23 cellular contexts compared by ENCODE assay signal in genomic region chr4:76740192-76740591, GRCh38.
DNase-seq lines count a peak whose midpoint lies in the region; ATAC-seq and TF ChIP-seq lines count a peak whose summit lies in the region.
"Had no signal": no experiment of that assay in that cellular context is flagged by ENCODE, and none has a peak within 500 bp of the region (broad histone marks: within the 10 kb centered on the region; RNA-seq: fewer than 3 reads in every experiment).

No MANE protein-coding gene starts in this region.

- no peaks in the 10 kb centered on the region for H3K36me3 Mint-ChIP-seq in activated CD4-positive, alpha-beta T cell treated with anti-CD3 and anti-CD28 coated beads for 36 hours (ENCODE audit: low read depth)
- H3K36me3 Mint-ChIP-seq: CD14-positive monocyte had no signal

- peak overlapping the region; percentile 91; the same call in 1 of the 2 replicates for H3K23ac ChIP-seq in IMR-90 (ENCODE audit: low read depth, low read length)

- ATAC-seq in IMR-90 (ENCODE audit: low read depth) (no peak), left colon (peak; percentile 28)
- ATAC-seq in activated CD4-positive, alpha-beta T cell treated with anti-CD3 and anti-CD28 coated beads for 36 hours = no peak
- ATAC-seq: HCT116 had no signal

- no peak for TF ChIP-seq RAD21 in IMR-90 (IDR thresholded peaks at IDR 0.05; ENCODE audit: low read length)

- H3K9me3 ChIP-seq in IMR-90 (ENCODE audit: control insufficient read depth, insufficient read depth, low read length) = no peaks in the 10 kb centered on the region
- H3K9me3 ChIP-seq in uterus = no peaks in the 10 kb centered on the region
- H3K9me3 ChIP-seq: MG63 had no signal

- H4K20me1 ChIP-seq in IMR-90 (ENCODE audit: insufficient read depth, low read length) = no peaks in the 10 kb centered on the region

- peak overlapping the region; percentile 98 for H3K4ac ChIP-seq in IMR-90 (ENCODE audit: low read depth, low read length)

- H3K4me1 ChIP-seq in IMR-90 (ENCODE audit: control insufficient read depth, insufficient read depth, low read length) (peaks cover 38% of the 10 kb centered on the region), rectal smooth muscle tissue (ENCODE audit: control insufficient read depth, insufficient read depth, low read length) (peaks cover 34% of the 10 kb centered on the region), uterus (peaks cover 0 to 10% of the 10 kb centered on the region in 2 donors)

- H2AK9ac ChIP-seq in IMR-90 (replicated peaks; ENCODE audit: low read depth, low read length, poor library complexity) = peak overlapping the region; percentile 16

- peak overlapping the region; percentile 98; the same call in 1 of the 2 replicates for H3K14ac ChIP-seq in IMR-90 (replicated peaks; ENCODE audit: low read depth, low read length)

- H2BK120ac ChIP-seq in IMR-90 (ENCODE audit: low read depth, low read length) = peak overlapping the region; percentile 91

- intact Hi-C loops in IMR-90 (cut with micrococcal nuclease) = no loop called here
- intact Hi-C loops in left colon (cut with DNase I, micrococcal nuclease) = no loop called here
- intact Hi-C loops in uterus (cut with DNase I; ENCODE audit: low total_unique reads) = no loop called here
- intact Hi-C loops in activated CD4-positive, alpha-beta T cell treated with anti-CD3 and anti-CD28 coated beads for 36 hours (cut with DNase I, micrococcal nuclease) = no loop called here

- H3K4me1 Mint-ChIP-seq in activated CD4-positive, alpha-beta T cell treated with anti-CD3 and anti-CD28 coated beads for 36 hours = peaks cover 18% of the 10 kb centered on the region
- H3K4me1 Mint-ChIP-seq: B cell, CD14-positive monocyte had no signal

- CTCF ChIA-PET in IMR-90 (lab: Yijun Ruan, JAX) = no interaction called here
- CTCF ChIA-PET in activated CD4-positive, alpha-beta T cell treated with anti-CD3 and anti-CD28 coated beads for 36 hours (lab: Charles Lee) = interaction anchor here (0.6 kb wide), 1 partner anchor 15 kb away, joined by 3 read pairs; no protein-coding TSS in a partner anchor

- no peak for TF ChIP-seq POLR2A in IMR-90 (IDR thresholded peaks at IDR 0.05; ENCODE audit: low read depth, low read length)
- no peak for TF ChIP-seq POLR2A in uterus (IDR thresholded peaks at IDR 0.05)

- TF ChIP-seq CTCF in IMR-90 (conservative IDR thresholded peaks at IDR 0.05; ENCODE audit: low read depth, low read length) = no peak
- TF ChIP-seq CTCF in uterus (IDR thresholded peaks at IDR 0.05) = no peak

- H3K9ac ChIP-seq in IMR-90 (ENCODE audit: low read depth, low read length) = no peak overlapping the region; the same call in 1 of the 2 replicates
- no peak overlapping the region for H3K9ac ChIP-seq in rectal smooth muscle tissue (ENCODE audit: low read length)

- H3K27me3 Mint-ChIP-seq in activated CD4-positive, alpha-beta T cell treated with anti-CD3 and anti-CD28 coated beads for 36 hours = peaks cover 10% of the 10 kb centered on the region

- H3K36me3 ChIP-seq in IMR-90 (ENCODE audit: control insufficient read depth, insufficient read depth, low read length) (peaks cover 15% of the 10 kb centered on the region), rectal smooth muscle tissue (ENCODE audit: control insufficient read depth, insufficient read depth, low read length) (peaks cover 10% of the 10 kb centered on the region), uterus (no peaks in the 10 kb centered on the region)

- no peak overlapping the region for H2AFZ ChIP-seq in IMR-90 (replicated peaks; ENCODE audit: low read length, poor library complexity)
- H2AFZ ChIP-seq: PC-9 had no signal

- dilution Hi-C loops in IMR-90 (cut with HindIII; ENCODE audit: low sequenced_read_pairs, unreplicated experiment) = no loop called here

- H4K5ac ChIP-seq in IMR-90 (ENCODE audit: low read depth, low read length) = peak overlapping the region; percentile 89

- no peak for DNase-seq in IMR-90
- DNase-seq in left colon = no peak
- no peak for DNase-seq in uterus
- DNase-seq in cerebellar cortex (ENCODE audit: low spot score) = no peak
- no peak for DNase-seq in stimulated activated CD4-positive, alpha-beta T cell treated with anti-CD3 and anti-CD28 coated beads, Interleukin-12 subunit alpha, Interleukin-12 subunit beta, amount 100 ng/mL, for 4 hours
- DNase-seq in activated CD4-positive, alpha-beta T cell treated with anti-CD3 and anti-CD28 coated beads for 36 hours = no peak
- DNase-seq: GDM1, GOT3, Kasumi-1, MG63, NCI-H1048, NCI-H1417 treated with DMSO at 0.1 percent for 48 hours, NCI-H187 treated with DMSO at 0.1 percent for 48 hours, NCI-H2227 treated with DMSO at 0.1 percent for 48 hours, NCI-H510A, PC-9, SHP77 treated with DMSO at 0.1 percent for 48 hours had no signal

- H2BK20ac ChIP-seq in IMR-90 (ENCODE audit: low read depth, low read length) = 0 out of 2 replicates have a peak overlapping the region, but pooled peaks have one; percentile 6

- H3K4me3 ChIP-seq in IMR-90 (ENCODE audit: insufficient read depth, low read depth, low read length) (no peak overlapping the region), rectal smooth muscle tissue (ENCODE audit: low read length) (no peak overlapping the region), uterus (no peak overlapping the region)
- H3K4me3 ChIP-seq: MG63, PC-9, SK-N-MC had no signal

- H3K27ac ChIP-seq in IMR-90 (ENCODE audit: insufficient read depth, low read length) (peak overlapping the region; percentile 87), rectal smooth muscle tissue (ENCODE audit: low read depth, low read length) (peak overlapping the region; percentile 97), uterus (peak overlapping the region; percentile 80 to 83)
- H3K27ac ChIP-seq: PC-9, RWPE1, SK-N-MC had no signal

- WGBS in IMR-90 (ENCODE audit: extremely low coverage in 2 of 2, insufficient read length in 1 of 2), 2 experiments = 98% methylated on average over 17 of the region's 24 CpGs; no CpG with 5 or more reads in 1 of the 2 experiments

- no peaks in the 10 kb centered on the region for H3K27me3 ChIP-seq in IMR-90 (ENCODE audit: control insufficient read depth, insufficient read depth, low read length)
- no peaks in the 10 kb centered on the region for H3K27me3 ChIP-seq in rectal smooth muscle tissue (ENCODE audit: control insufficient read depth, insufficient read depth, low read length)
- no peaks in the 10 kb centered on the region for H3K27me3 ChIP-seq in uterus
- H3K27me3 ChIP-seq: MG63 had no signal

- peaks cover 15% of the 10 kb centered on the region for H3K9me1 ChIP-seq in IMR-90 (ENCODE audit: insufficient read depth, low read length)

- H2BK15ac ChIP-seq in IMR-90 (ENCODE audit: low read depth, low read length) = peak overlapping the region; percentile 17; the same call in 1 of the 3 replicates

- peak overlapping the region; percentile 99 for H2AK5ac ChIP-seq in IMR-90 (ENCODE audit: low read depth, low read length)

- H4K8ac ChIP-seq in IMR-90 (ENCODE audit: low read depth in 2 of 2, low read length in 2 of 2) = peak overlapping the region; percentile 79 to 93; a peak in 3 of 4 replicates

- H3K56ac ChIP-seq in IMR-90 (ENCODE audit: extremely low read depth, insufficient read depth, low read length) = no peak overlapping the region; the same call in 1 of the 2 replicates

- H3K9me3 Mint-ChIP-seq in activated CD4-positive, alpha-beta T cell treated with anti-CD3 and anti-CD28 coated beads for 36 hours (ENCODE audit: low read depth) = no peaks in the 10 kb centered on the region

- BruUV-seq in IMR-90 (replicated peaks; lab: Mats Ljungman, UMichigan) = no TSS peak

- H4K91ac ChIP-seq in IMR-90 (ENCODE audit: insufficient read depth, low read depth, low read length) = peak overlapping the region; percentile 98

- no peak overlapping the region for H3K4me3 Mint-ChIP-seq in activated CD4-positive, alpha-beta T cell treated with anti-CD3 and anti-CD28 coated beads for 36 hours
- H3K4me3 Mint-ChIP-seq: B cell, CD14-positive monocyte had no signal

- in situ Hi-C loops in IMR-90 (cut with MboI; ENCODE audit: low sequenced_read_pairs) = no loop called here

- POLR2A ChIA-PET in IMR-90 (lab: Charles Lee; ENCODE audit: unreplicated experiment) = interaction anchor here (0.8 kb wide), 1 partner anchor 13 kb away, joined by 4 read pairs; no protein-coding TSS in a partner anchor
- POLR2A ChIA-PET in activated CD4-positive, alpha-beta T cell treated with anti-CD3 and anti-CD28 coated beads for 36 hours (lab: Charles Lee) = no interaction called here

- peaks cover 13 to 41% of the 10 kb centered on the region in 2 experiments for H3K79me1 ChIP-seq in IMR-90 (ENCODE audit: low read depth in 1 of 2, low read length in 2 of 2)

- peak overlapping the region; percentile 95 for H2BK5ac ChIP-seq in IMR-90 (ENCODE audit: low read depth, low read length, poor library complexity, severe bottlenecking)

- H3K18ac ChIP-seq in IMR-90 (ENCODE audit: low read depth, low read length) = peak overlapping the region; percentile 88

- H3K27ac Mint-ChIP-seq in activated CD4-positive, alpha-beta T cell treated with anti-CD3 and anti-CD28 coated beads for 36 hours = no peak overlapping the region
- H3K27ac Mint-ChIP-seq: B cell had no signal

- no peak overlapping the region for H3K4me2 ChIP-seq in IMR-90 (ENCODE audit: low read depth, low read length)
- H3K4me2 ChIP-seq: PC-9 had no signal

TF ChIP-seq in IMR-90, 13 proteins besides CTCF, POLR2A, EP300 and RAD21 (continues in another document):
- no peak for TF ChIP-seq CEBPB (IDR thresholded peaks at IDR 0.05; ENCODE audit: low read depth, low read length)
- TF ChIP-seq RFX5 (IDR thresholded peaks at IDR 0.05; ENCODE audit: low read depth, low read length) = no peak
- TF ChIP-seq USF2 (IDR thresholded peaks at IDR 0.05; ENCODE audit: low read depth, low read length) = no peak
- TF ChIP-seq MXI1 (IDR thresholded peaks at IDR 0.05; ENCODE audit: borderline replicate concordance, low read depth, low read length) = no peak
- TF ChIP-seq BHLHE40 (IDR thresholded peaks at IDR 0.05; ENCODE audit: low read depth, low read length) = no peak
- no peak for TF ChIP-seq ELK1 (IDR thresholded peaks at IDR 0.05; ENCODE audit: borderline replicate concordance, low read depth, low read length)
- TF ChIP-seq FOS (IDR thresholded peaks at IDR 0.05; ENCODE audit: low read depth, low read length) = no peak
